In the genomic region with DNA sequence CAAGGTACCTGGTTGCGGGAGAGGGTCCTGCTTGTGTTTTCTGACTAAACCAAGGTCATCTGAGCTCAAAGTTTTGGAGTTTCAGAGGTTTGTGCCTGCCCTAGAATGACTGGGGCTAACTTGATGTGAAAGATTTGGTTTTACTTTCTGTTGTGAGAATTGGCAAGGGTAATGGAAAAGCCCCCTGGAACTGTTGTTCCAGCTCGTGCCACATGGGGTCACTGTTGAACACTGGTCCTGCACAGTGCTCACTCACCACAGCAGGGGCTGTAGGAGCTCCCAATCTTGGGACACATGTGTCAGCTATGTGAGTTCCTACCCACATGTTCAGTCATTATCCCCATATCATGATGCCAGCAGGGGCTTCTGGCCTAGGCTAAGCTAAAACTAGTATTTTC, we compare ENCODE assay signal across 9 cellular contexts. TPM values are rescaled to one million over a fixed set of nuclear protein-coding genes. Genes with fewer than 3 reads are reported as not detected.
A peak's percentile ranks its signal among the peaks of the same experiment; 100 is the strongest.
DNase-seq lines count a peak whose midpoint lies in the region; ATAC-seq and TF ChIP-seq lines count a peak whose summit lies in the region.
"Had no signal": no experiment of that assay in that cellular context is flagged by ENCODE, and none has a peak within 500 bp of the region (broad histone marks: within the 10 kb centered on the region; RNA-seq: fewer than 3 reads in every experiment).

No MANE protein-coding gene starts in this region.

- no peaks in the 10 kb centered on the region for H3K4me1 ChIP-seq in CD4-positive, CD25-positive, alpha-beta regulatory T cell (ENCODE audit: control insufficient read depth, insufficient read depth, low read length, poor library complexity, severe bottlenecking)
- peaks cover 40% of the 10 kb centered on the region for H3K4me1 ChIP-seq in GM23248 (ENCODE audit: insufficient read depth)
- H3K4me1 ChIP-seq in mucosa of descending colon (ENCODE audit: low read depth) = no peaks in the 10 kb centered on the region

- in situ Hi-C loops in GM23248 (cut with MboI) = no loop called here

- H3K36me3 ChIP-seq in CD4-positive, CD25-positive, alpha-beta regulatory T cell (ENCODE audit: control insufficient read depth, insufficient read depth, low read length) = no peaks in the 10 kb centered on the region
- H3K36me3 ChIP-seq in GM23248 (ENCODE audit: low read depth) (no peaks in the 10 kb centered on the region), mucosa of descending colon (ENCODE audit: low read depth) (no peaks in the 10 kb centered on the region)

- no peaks in the 10 kb centered on the region for H3K4me1 Mint-ChIP-seq in CD4-positive, CD25-positive, alpha-beta regulatory T cell

- no peak for TF ChIP-seq CTCF in mucosa of descending colon (IDR thresholded peaks at IDR 0.05)

- H3K79me2 ChIP-seq in GM23248 (ENCODE audit: insufficient read depth) = no peaks in the 10 kb centered on the region

- H2AFZ ChIP-seq in GM23248 = peak overlapping the region; percentile 36; the same call in 1 of the 2 replicates

- H3F3A ChIP-seq in GM23248 (ENCODE audit: insufficient read depth) = peaks cover 30% of the 10 kb centered on the region

- DNase-seq in CD4-positive, CD25-positive, alpha-beta regulatory T cell = peak in 1 of 3 donors; percentile 70
- DNase-seq in GM23248 (peak; percentile 49), RPMI7951 (ENCODE audit: low read depth) (peak; percentile 87), amniotic epithelial cell (ENCODE audit: low read depth) (peak; percentile 5), mucosa of descending colon (peak in 2 of 3 donors; percentile 23 to 44), NCI-H774 (lab: John Stamatoyannopoulos, UW) (no peak), activated gamma-delta T cell treated with Interleukin-2 at 50 U/mL for 16 hours (no peak)

- 31 to 32% methylated on average over 2 of the region's 2 CpGs for WGBS in GM23248 (ENCODE audit: low coverage in 1 of 2, low lambda C conversion rate in 2 of 2, missing lambda C conversion rate in 2 of 2), 2 experiments

- no peaks in the 10 kb centered on the region for H3K36me3 Mint-ChIP-seq in CD4-positive, CD25-positive, alpha-beta regulatory T cell

- H3K9me3 Mint-ChIP-seq in CD4-positive, CD25-positive, alpha-beta regulatory T cell = peaks cover 0 to 22% (median 4%) of the 10 kb centered on the region in 7 donors

- no peaks in the 10 kb centered on the region for H4K20me1 ChIP-seq in GM23248 (ENCODE audit: insufficient read depth)

- H3K4me3 Mint-ChIP-seq in CD4-positive, CD25-positive, alpha-beta regulatory T cell = no peak overlapping the region

- H3K9me3 ChIP-seq in CD4-positive, CD25-positive, alpha-beta regulatory T cell (ENCODE audit: control insufficient read depth in 2 of 2, low read length in 2 of 2) = peaks cover 10 to 22% of the 10 kb centered on the region in 2 experiments
- no peaks in the 10 kb centered on the region for H3K9me3 ChIP-seq in GM23248 (ENCODE audit: low read depth)
- no peaks in the 10 kb centered on the region for H3K9me3 ChIP-seq in mucosa of descending colon

- peaks cover 4% of the 10 kb centered on the region for H3K27me3 Mint-ChIP-seq in CD4-positive, CD25-positive, alpha-beta regulatory T cell

- intact Hi-C loops in mucosa of descending colon (cut with DNase I, micrococcal nuclease) = no loop called here

- no peak overlapping the region for H3K27ac ChIP-seq in CD4-positive, CD25-positive, alpha-beta regulatory T cell (ENCODE audit: insufficient read depth, low read length, poor library complexity, severe bottlenecking)
- H3K27ac ChIP-seq in GM23248 = peak overlapping the region; percentile 77

- no peak overlapping the region for H3K27ac Mint-ChIP-seq in CD4-positive, CD25-positive, alpha-beta regulatory T cell

- H3K27me3 ChIP-seq in CD4-positive, CD25-positive, alpha-beta regulatory T cell (ENCODE audit: control insufficient read depth, insufficient read depth, low read length) = no peaks in the 10 kb centered on the region
- no peaks in the 10 kb centered on the region for H3K27me3 ChIP-seq in GM23248 (replicated peaks; ENCODE audit: insufficient read depth)

- no peaks in the 10 kb centered on the region for H3K9me2 ChIP-seq in GM23248 (ENCODE audit: insufficient read depth)

- H3K4me2 ChIP-seq in GM23248 (ENCODE audit: unreplicated experiment) = peak overlapping the region; percentile 58

- ATAC-seq in CD4-positive, CD25-positive, alpha-beta regulatory T cell (ENCODE audit: low read depth in 2 of 2) = peak; percentile 31 to 39
- ATAC-seq in mucosa of descending colon (peak; percentile 60), GM18498 (IDR thresholded peaks at IDR 0.05; ENCODE audit: unreplicated experiment) (no peak)

- H3K9ac ChIP-seq in GM23248 = peak overlapping the region; percentile 48; the same call in 1 of the 2 replicates

- no peak overlapping the region for H3K4me3 ChIP-seq in CD4-positive, CD25-positive, alpha-beta regulatory T cell (ENCODE audit: low read depth, low read length)
- H3K4me3 ChIP-seq in GM23248 = no peak overlapping the region
- no peak overlapping the region for H3K4me3 ChIP-seq in mucosa of descending colon

RNA-seq across cellular contexts. Expression of gene TGM6, which starts 6.5 kb away (rescaled TPM):
- total RNA-seq in CD4-positive, CD25-positive, alpha-beta regulatory T cell = not detected
- not detected for polyA plus RNA-seq in CD4-positive, CD25-positive, alpha-beta regulatory T cell
- not detected in 2 replicates for total RNA-seq in GM23248 (2014; rRNA removed; shearing (Covaris generic))
- polyA plus RNA-seq in GM23248 (2016; fragmentation: Nextera tagmentation; extraction: Ambion mirVana) = not detected in 2 replicates
- not detected in 2 replicates for total RNA-seq in RPMI7951 (2014; rRNA removed; shearing (Covaris generic))
- not detected for total RNA-seq in mucosa of descending colon
- total RNA-seq: pulmonary artery endothelial cell had no signal

Comparison
In these comparisons a context has a peak if more than half of its experiments do, and no peak if none do; other contexts are left out.
1. DNase-seq: peak in GM23248 (single experiment), RPMI7951 (single experiment), amniotic epithelial cell (single experiment) and mucosa of descending colon (2 of 3); none in NCI-H774 (single experiment) and activated gamma-delta T cell treated with Interleukin-2 at 50 U/mL for 16 hours (single experiment).